Comparison of ENCODE assay signal across 10 cellular contexts in genomic region chr2:102417946-102418345, GRCh38. TPM values are rescaled to one million over a fixed set of nuclear protein-coding genes. Genes with fewer than 3 reads are reported as not detected.
DNase-seq lines count a peak whose midpoint lies in the region; ATAC-seq, FAIRE-seq and TF ChIP-seq lines count a peak whose summit lies in the region.
"Had no signal": no experiment of that assay in that cellular context is flagged by ENCODE, and none has a peak within 500 bp of the region (broad histone marks: within the 10 kb centered on the region; RNA-seq: fewer than 3 reads in every experiment).

No MANE protein-coding gene starts in this region.

- H3K27ac ChIP-seq in coronary artery = no peak overlapping the region

- no peak for TF ChIP-seq CTCF in coronary artery (IDR thresholded peaks at IDR 0.05)

- DNase-seq in activated T-cell treated with anti-CD3 and anti-CD28 coated beads, Interleukin-2, amount 50 U/mL, for 72 hours = no peak
- no peak for DNase-seq in activated T-cell treated with anti-CD3 and anti-CD28 coated beads, Interleukin-2, amount 50 U/mL, for 1 hour
- DNase-seq in stimulated activated naive CD8-positive, alpha-beta T cell treated with anti-CD3 and anti-CD28 coated beads, Interleukin-15, amount 100 ng/mL, for 72 hours = no peak
- DNase-seq in stimulated activated CD4-positive, alpha-beta T cell treated with anti-CD3 and anti-CD28 coated beads, Interleukin-1b, Interleukin-23, amount 100 ng/mL, for 48 hours = no peak
- DNase-seq in dedifferentiated amniotic fluid mesenchymal stem cell (ENCODE audit: extremely low spot score) (no peak), coronary artery (ENCODE audit: low spot score) (no peak)
- DNase-seq: hypothalamus, SHP77 had no signal

- peak; percentile 52 to 78 for ATAC-seq in activated T-cell treated with anti-CD3 and anti-CD28 coated beads, Interleukin-2, amount 50 U/mL, for 72 hours (replicated peaks in 1 of 2)
- peak; percentile 62 for ATAC-seq in HG02973 (IDR thresholded peaks at IDR 0.05; ENCODE audit: unreplicated experiment)
- peak; percentile 88 for ATAC-seq in stimulated activated naive CD8-positive, alpha-beta T cell treated with anti-CD3 and anti-CD28 coated beads, Interleukin-15, amount 100 ng/mL, for 72 hours

- peak overlapping the region; percentile 97 for H3K27ac Mint-ChIP-seq in activated T-cell treated with anti-CD3 and anti-CD28 coated beads, Interleukin-2, amount 50 U/mL, for 72 hours
- H3K27ac Mint-ChIP-seq in stimulated activated naive CD8-positive, alpha-beta T cell treated with anti-CD3 and anti-CD28 coated beads, Interleukin-15, amount 100 ng/mL, for 72 hours = peak overlapping the region; percentile 66 to 97

- FAIRE-seq in TTC549 (lab: Jason Lieb, UNC) = peak; percentile 41

- peaks cover 10 to 25% of the 10 kb centered on the region in 2 donors for H3K36me3 Mint-ChIP-seq in activated T-cell treated with anti-CD3 and anti-CD28 coated beads, Interleukin-2, amount 50 U/mL, for 72 hours (ENCODE audit: insufficient read depth in 2 of 2)

- H3K4me3 Mint-ChIP-seq in activated T-cell treated with anti-CD3 and anti-CD28 coated beads, Interleukin-2, amount 50 U/mL, for 72 hours = peak overlapping the region; percentile 55 to 83
- H3K4me3 Mint-ChIP-seq in stimulated activated naive CD8-positive, alpha-beta T cell treated with anti-CD3 and anti-CD28 coated beads, Interleukin-15, amount 100 ng/mL, for 72 hours = peak overlapping the region; percentile 65 to 82

- H3K27me3 Mint-ChIP-seq in activated T-cell treated with anti-CD3 and anti-CD28 coated beads, Interleukin-2, amount 50 U/mL, for 72 hours (ENCODE audit: low read depth) = peaks cover 14% of the 10 kb centered on the region
- H3K27me3 Mint-ChIP-seq in stimulated activated naive CD8-positive, alpha-beta T cell treated with anti-CD3 and anti-CD28 coated beads, Interleukin-15, amount 100 ng/mL, for 72 hours = peaks cover 7% of the 10 kb centered on the region

- no peak overlapping the region for H3K4me3 ChIP-seq in coronary artery

- H3K4me1 Mint-ChIP-seq in activated T-cell treated with anti-CD3 and anti-CD28 coated beads, Interleukin-2, amount 50 U/mL, for 72 hours (ENCODE audit: low read depth) = peaks cover 62% of the 10 kb centered on the region
- peaks cover 56% of the 10 kb centered on the region for H3K4me1 Mint-ChIP-seq in stimulated activated naive CD8-positive, alpha-beta T cell treated with anti-CD3 and anti-CD28 coated beads, Interleukin-15, amount 100 ng/mL, for 72 hours

- H3K9me3 Mint-ChIP-seq in activated T-cell treated with anti-CD3 and anti-CD28 coated beads, Interleukin-2, amount 50 U/mL, for 72 hours = peaks cover 3 to 9% of the 10 kb centered on the region in 2 donors
- peaks cover 0 to 14% of the 10 kb centered on the region in 2 donors for H3K9me3 Mint-ChIP-seq in stimulated activated naive CD8-positive, alpha-beta T cell treated with anti-CD3 and anti-CD28 coated beads, Interleukin-15, amount 100 ng/mL, for 72 hours

RNA-seq across cellular contexts. Expression of gene IL18RAP, which starts 5.0 kb away (rescaled TPM):
- total RNA-seq in activated T-cell treated with anti-CD3 and anti-CD28 coated beads, Interleukin-2, amount 50 U/mL, for 72 hours = 1 to 10 TPM; 7.6 to 9.5 TPM

RNA-seq across cellular contexts. Expression of gene SLC9A4, which starts 55.1 kb away (rescaled TPM):
- under 1 TPM in 1 of 2 donors, not detected in 1; 0.14 TPM for total RNA-seq in activated T-cell treated with anti-CD3 and anti-CD28 coated beads, Interleukin-2, amount 50 U/mL, for 72 hours
